In the genomic region with DNA sequence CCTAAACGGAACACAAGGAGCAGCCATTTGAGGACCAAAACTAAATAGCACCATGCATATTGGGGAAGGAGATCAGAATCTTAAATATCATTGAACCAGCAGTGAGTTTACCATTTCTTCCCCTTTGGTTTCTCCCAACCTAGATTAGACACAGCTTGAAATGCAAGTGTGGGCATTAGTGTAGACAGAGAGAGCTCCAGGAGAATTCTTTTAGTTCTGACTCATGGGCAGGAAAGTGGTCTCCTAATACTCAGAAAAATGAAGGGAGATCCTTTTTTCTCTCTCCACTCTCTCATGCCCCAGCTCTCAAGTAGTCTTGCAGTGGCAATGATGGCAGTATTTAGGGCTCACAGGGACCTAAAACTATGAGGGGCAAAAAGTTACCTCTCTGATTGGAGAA, we compare ENCODE assay signal across 12 cellular contexts.
"Had no signal": no experiment of that assay in that cellular context is flagged by ENCODE, and none has a peak within 500 bp of the region (broad histone marks: within the 10 kb centered on the region; RNA-seq: fewer than 3 reads in every experiment).

No MANE protein-coding gene starts in this region.

- DNase-seq: activated CD4-positive, alpha-beta T cell treated with anti-CD3 and anti-CD28 coated beads, Interleukin-2, amount 10 ng/mL, durations not matched to agents 7 days and 5 days; activated gamma-delta T cell treated with Interleukin-2 at 50 U/mL for 16 hours; anterior cingulate cortex; foreskin melanocyte; head of caudate nucleus; left ventricle myocardium inferior; occipital lobe; posterior cingulate gyrus; retina; stimulated activated naive B cell treated with anti-CD40 and anti-IgM and Interleukin-4, amounts not matched to agents 10 μg/mL and 1 μg/mL and 100 μg/mL, for 72 hours had no signal

- H3K36me3 ChIP-seq: left ventricle myocardium inferior had no signal

- H3K27ac Mint-ChIP-seq: activated CD4-positive, alpha-beta T cell treated with anti-CD3 and anti-CD28 coated beads, Interleukin-2, amount 10 ng/mL, durations not matched to agents 7 days and 5 days; activated T-helper 1 cell treated with anti-CD3 and anti-CD28 coated beads, Interleukin-12 subunit alpha, Interleukin-12 subunit beta, Interleukin-2, Interleukin-4 antibody, amounts not matched to agents 30 ng/mL and 10 ng/mL and 1 ng/mL, durations not matched to agents 14 hours and 24 hours and 36 hours; stimulated activated naive B cell treated with anti-CD40 and anti-IgM and Interleukin-4, amounts not matched to agents 10 μg/mL and 1 μg/mL and 100 μg/mL, for 72 hours; T-helper 1 cell treated with Interleukin-12 subunit alpha and Interleukin-12 subunit beta and Interleukin-4 antibody, amounts not matched to agents 30 μg/mL and 1 μg/mL, for 36 hours had no signal

- H3K36me3 Mint-ChIP-seq: stimulated activated naive B cell treated with anti-CD40 and anti-IgM and Interleukin-4, amounts not matched to agents 10 μg/mL and 1 μg/mL and 100 μg/mL, for 72 hours had no signal

- H3K9me3 ChIP-seq: left ventricle myocardium inferior had no signal

- H3K27me3 Mint-ChIP-seq: activated CD4-positive, alpha-beta T cell treated with anti-CD3 and anti-CD28 coated beads, Interleukin-2, amount 10 ng/mL, durations not matched to agents 7 days and 5 days; stimulated activated naive B cell treated with anti-CD40 and anti-IgM and Interleukin-4, amounts not matched to agents 10 μg/mL and 1 μg/mL and 100 μg/mL, for 72 hours had no signal

- H3K9me3 Mint-ChIP-seq: activated CD4-positive, alpha-beta T cell treated with anti-CD3 and anti-CD28 coated beads, Interleukin-2, amount 10 ng/mL, durations not matched to agents 7 days and 5 days; activated T-helper 1 cell treated with anti-CD3 and anti-CD28 coated beads, Interleukin-12 subunit alpha, Interleukin-12 subunit beta, Interleukin-2, Interleukin-4 antibody, amounts not matched to agents 30 ng/mL and 10 ng/mL and 1 ng/mL, durations not matched to agents 14 hours and 24 hours and 36 hours; stimulated activated naive B cell treated with anti-CD40 and anti-IgM and Interleukin-4, amounts not matched to agents 10 μg/mL and 1 μg/mL and 100 μg/mL, for 72 hours; T-helper 1 cell treated with Interleukin-12 subunit alpha and Interleukin-12 subunit beta and Interleukin-4 antibody, amounts not matched to agents 30 μg/mL and 1 μg/mL, for 36 hours had no signal

- H3K27ac ChIP-seq: left ventricle myocardium inferior had no signal

- H3K4me3 Mint-ChIP-seq: activated CD4-positive, alpha-beta T cell treated with anti-CD3 and anti-CD28 coated beads, Interleukin-2, amount 10 ng/mL, durations not matched to agents 7 days and 5 days; activated T-helper 1 cell treated with anti-CD3 and anti-CD28 coated beads, Interleukin-12 subunit alpha, Interleukin-12 subunit beta, Interleukin-2, Interleukin-4 antibody, amounts not matched to agents 30 ng/mL and 10 ng/mL and 1 ng/mL, durations not matched to agents 14 hours and 24 hours and 36 hours; stimulated activated naive B cell treated with anti-CD40 and anti-IgM and Interleukin-4, amounts not matched to agents 10 μg/mL and 1 μg/mL and 100 μg/mL, for 72 hours; T-helper 1 cell treated with Interleukin-12 subunit alpha and Interleukin-12 subunit beta and Interleukin-4 antibody, amounts not matched to agents 30 μg/mL and 1 μg/mL, for 36 hours had no signal

- H3K4me3 ChIP-seq: left ventricle myocardium inferior had no signal
